ENCODE assay signal across 17 cellular contexts in genomic region chr4:25113915-25114904, GRCh38. TPM values are rescaled to one million over a fixed set of nuclear protein-coding genes. Genes with fewer than 3 reads are reported as not detected.
A peak's percentile ranks its signal among the peaks of the same experiment; 100 is the strongest.
DNase-seq lines count a peak whose midpoint lies in the region; ATAC-seq and TF ChIP-seq lines count a peak whose summit lies in the region.
"Had no signal": no experiment of that assay in that cellular context is flagged by ENCODE, and none has a peak within 500 bp of the region (broad histone marks: within the 10 kb centered on the region; RNA-seq: fewer than 3 reads in every experiment).

No MANE protein-coding gene starts in this region.

- no peak overlapping the region for H3K27ac Mint-ChIP-seq in activated CD4-positive, alpha-beta T cell treated with anti-CD3 and anti-CD28 coated beads, Interleukin-2, amount 10 ng/mL, durations not matched to agents 24 days and 14 days
- H3K27ac Mint-ChIP-seq in activated naive CD4-positive, alpha-beta T cell treated with anti-CD3 and anti-CD28 coated beads, Interleukin-2, amount 50 U/mL, for 72 hours: no peak overlapping the region

- H3K9me3 Mint-ChIP-seq in activated CD4-positive, alpha-beta T cell treated with anti-CD3 and anti-CD28 coated beads, Interleukin-2, amount 10 ng/mL, durations not matched to agents 24 days and 14 days: no peaks in the 10 kb centered on the region
- H3K9me3 Mint-ChIP-seq in activated naive CD4-positive, alpha-beta T cell treated with anti-CD3 and anti-CD28 coated beads, Interleukin-2, amount 50 U/mL, for 72 hours: no peaks in the 10 kb centered on the region
- H3K9me3 Mint-ChIP-seq: neural crest cell had no signal

- no peaks in the 10 kb centered on the region for H3K4me1 Mint-ChIP-seq in activated CD4-positive, alpha-beta T cell treated with anti-CD3 and anti-CD28 coated beads, Interleukin-2, amount 10 ng/mL, durations not matched to agents 24 days and 14 days

- TF ChIP-seq POLR2A in Peyer's patch (IDR thresholded peaks at IDR 0.05): no peak

- TF ChIP-seq CTCF in epithelial cell of esophagus (IDR thresholded peaks at IDR 0.05; ENCODE audit: insufficient read depth, low read depth, low read length, missing control alignments) (no peak), Peyer's patch (IDR thresholded peaks at IDR 0.05) (no peak), GM13977 (IDR thresholded peaks at IDR 0.05; ENCODE audit: extremely low read depth, insufficient read depth, missing control alignments) (no peak)

- peak; percentile 73 for DNase-seq in ELR (ENCODE audit: low read depth)
- peak; percentile 24 for DNase-seq in NCI-H226
- DNase-seq in epithelial cell of esophagus (ENCODE audit: low read depth): peak; percentile 56
- peak; percentile 40 for DNase-seq in non-pigmented ciliary epithelial cell (ENCODE audit: low read depth)
- DNase-seq in activated CD4-positive, alpha-beta T cell treated with anti-CD3 and anti-CD28 coated beads, Interleukin-2, amount 10 ng/mL, durations not matched to agents 24 days and 14 days: no peak
- DNase-seq in Peyer's patch: no peak
- DNase-seq in activated naive CD4-positive, alpha-beta T cell treated with anti-CD3 and anti-CD28 coated beads, Interleukin-2, amount 50 U/mL, for 72 hours (ENCODE audit: low spot score in 2 of 2): no peak
- DNase-seq in GM13977 (ENCODE audit: low spot score): no peak
- DNase-seq: activated CD8-positive, alpha-beta memory T cell treated with anti-CD3 and anti-CD28 coated beads, Interleukin-2, amount 50 U/mL, for 4 hours; dorsolateral prefrontal cortex; left ventricle myocardium superior; NCI-H1436; NCI-H526 treated with DMSO at 0.1 percent for 48 hours; Right ventricle myocardium superior; small intestine; substantia nigra had no signal

- H3K36me3 ChIP-seq in Peyer's patch: no peaks in the 10 kb centered on the region

- H3K4me1 ChIP-seq in Peyer's patch: no peaks in the 10 kb centered on the region

- no peaks in the 10 kb centered on the region for H3K27me3 Mint-ChIP-seq in activated CD4-positive, alpha-beta T cell treated with anti-CD3 and anti-CD28 coated beads, Interleukin-2, amount 10 ng/mL, durations not matched to agents 24 days and 14 days

- in situ Hi-C loops in GM13977 (cut with MboI; ENCODE audit: low pct_unique_long_range_greater_than_20kb, low sequenced_read_pairs, unreplicated experiment): no loop called here

- H3K36me3 Mint-ChIP-seq in activated CD4-positive, alpha-beta T cell treated with anti-CD3 and anti-CD28 coated beads, Interleukin-2, amount 10 ng/mL, durations not matched to agents 24 days and 14 days (ENCODE audit: low read depth): peaks cover 1% of the 10 kb centered on the region
- H3K36me3 Mint-ChIP-seq in activated naive CD4-positive, alpha-beta T cell treated with anti-CD3 and anti-CD28 coated beads, Interleukin-2, amount 50 U/mL, for 72 hours: peaks cover 4 to 6% of the 10 kb centered on the region in 2 donors

- H3K4me3 ChIP-seq in epithelial cell of esophagus (ENCODE audit: low read length) (no peak overlapping the region), Peyer's patch (no peak overlapping the region)
- H3K4me3 ChIP-seq: dorsolateral prefrontal cortex had no signal

- H3K4me3 Mint-ChIP-seq in activated CD4-positive, alpha-beta T cell treated with anti-CD3 and anti-CD28 coated beads, Interleukin-2, amount 10 ng/mL, durations not matched to agents 24 days and 14 days: no peak overlapping the region
- H3K4me3 Mint-ChIP-seq: neural crest cell had no signal

- intact Hi-C loops in activated CD4-positive, alpha-beta T cell treated with anti-CD3 and anti-CD28 coated beads, Interleukin-2, amount 10 ng/mL, durations not matched to agents 24 days and 14 days (cut with micrococcal nuclease): no loop called here

- H3K27ac ChIP-seq in Peyer's patch: no peak overlapping the region
- H3K27ac ChIP-seq: dorsolateral prefrontal cortex had no signal

- H3K9me3 ChIP-seq in Peyer's patch: no peaks in the 10 kb centered on the region

- H3K27me3 ChIP-seq in Peyer's patch: no peaks in the 10 kb centered on the region
- H3K27me3 ChIP-seq: dorsolateral prefrontal cortex had no signal

- ATAC-seq in activated naive CD4-positive, alpha-beta T cell treated with anti-CD3 and anti-CD28 coated beads, Interleukin-2, amount 50 U/mL, for 72 hours: no peak
- ATAC-seq: left ventricle myocardium superior had no signal

RNA-seq across cellular contexts. Expression of gene SEPSECS, which starts 46.0 kb away (rescaled TPM):
- 12.0 and 13.2 TPM in 2 replicates for total RNA-seq in activated CD4-positive, alpha-beta T cell treated with anti-CD3 and anti-CD28 coated beads, Interleukin-2, amount 10 ng/mL, durations not matched to agents 24 days and 14 days
- 10 to 100 TPM in 3 of 4 donors, 1 to 10 TPM in 1; 5.0 to 25.9 (median 23.6) TPM for total RNA-seq in Peyer's patch
- 10 to 100 TPM; 10.9 to 17.3 TPM for total RNA-seq in activated naive CD4-positive, alpha-beta T cell treated with anti-CD3 and anti-CD28 coated beads, Interleukin-2, amount 50 U/mL, for 72 hours

Comparison
In these comparisons a context has a peak if more than half of its experiments do, and no peak if none do; other contexts are left out.
1. DNase-seq: peak in ELR (single experiment), NCI-H226 (single experiment), epithelial cell of esophagus (single experiment) and non-pigmented ciliary epithelial cell (single experiment); none in activated CD4-positive, alpha-beta T cell treated with anti-CD3 and anti-CD28 coated beads, Interleukin-2, amount 10 ng/mL, durations not matched to agents 24 days and 14 days (single experiment), Peyer's patch (0 of 3), activated naive CD4-positive, alpha-beta T cell treated with anti-CD3 and anti-CD28 coated beads, Interleukin-2, amount 50 U/mL, for 72 hours (0 of 2) and GM13977 (single experiment).